Comparison of ENCODE assay signal across 9 cellular contexts in the genomic region with DNA sequence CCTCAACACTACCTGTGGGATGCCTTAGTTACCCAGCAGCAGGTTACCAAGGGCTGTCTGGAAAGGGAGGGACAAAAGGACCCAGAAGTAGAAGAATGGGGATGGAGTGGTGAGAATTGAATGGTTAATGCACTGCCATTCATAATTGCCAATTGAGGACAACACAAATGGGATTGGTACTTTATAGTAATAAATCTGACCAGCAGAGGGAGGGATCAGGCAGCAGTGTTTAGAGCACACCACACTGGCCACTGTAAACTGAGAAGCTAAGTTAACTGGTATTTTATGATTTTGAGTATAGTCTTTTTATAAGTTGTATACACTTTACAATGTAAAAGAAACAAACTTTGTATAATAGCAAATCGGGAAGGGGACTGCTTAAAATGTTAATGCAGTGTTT. TPM values are rescaled to one million over a fixed set of nuclear protein-coding genes. Genes with fewer than 3 reads are reported as not detected.
DNase-seq lines count a peak whose midpoint lies in the region; ATAC-seq and TF ChIP-seq lines count a peak whose summit lies in the region.
"Had no signal": no experiment of that assay in that cellular context is flagged by ENCODE, and none has a peak within 500 bp of the region (broad histone marks: within the 10 kb centered on the region; RNA-seq: fewer than 3 reads in every experiment).

No MANE protein-coding gene starts in this region.

- WGBS in suprapubic skin, result 93% methylated on average over 1 of the region's 1 CpG

- DNase-seq in HFFc6 (peak; percentile 19), cardiac fibroblast (ENCODE audit: low read depth in 2 of 2) (peak; percentile 19 to 23), suprapubic skin (ENCODE audit: low spot score in 2 of 2) (no peak)
- no peak for DNase-seq in activated CD4-positive, alpha-beta T cell treated with anti-CD3 and anti-CD28 coated beads, Interleukin-2, amount 10 ng/mL, durations not matched to agents 24 days and 14 days

- TF ChIP-seq POLR2A in suprapubic skin (IDR thresholded peaks at IDR 0.05), result no peak

- H3K27me3 ChIP-seq in suprapubic skin, result no peaks in the 10 kb centered on the region

- H3K4me1 ChIP-seq in suprapubic skin, result no peaks in the 10 kb centered on the region

- H3K4me3 Mint-ChIP-seq in HFFc6, result no peak overlapping the region
- H3K4me3 Mint-ChIP-seq in activated CD4-positive, alpha-beta T cell treated with anti-CD3 and anti-CD28 coated beads, Interleukin-2, amount 10 ng/mL, durations not matched to agents 24 days and 14 days, result no peak overlapping the region
- H3K4me3 Mint-ChIP-seq: CD4-positive, CD25-positive, alpha-beta regulatory T cell had no signal

- peaks cover 84% of the 10 kb centered on the region for H3K36me3 ChIP-seq in suprapubic skin

- H3K27ac Mint-ChIP-seq in HFFc6, result no peak overlapping the region
- H3K27ac Mint-ChIP-seq in activated CD4-positive, alpha-beta T cell treated with anti-CD3 and anti-CD28 coated beads, Interleukin-2, amount 10 ng/mL, durations not matched to agents 24 days and 14 days, result no peak overlapping the region
- H3K27ac Mint-ChIP-seq: CD4-positive, CD25-positive, alpha-beta regulatory T cell had no signal

- no peaks in the 10 kb centered on the region for H3K27me3 Mint-ChIP-seq in HFFc6 (ENCODE audit: insufficient read depth)
- H3K27me3 Mint-ChIP-seq in activated CD4-positive, alpha-beta T cell treated with anti-CD3 and anti-CD28 coated beads, Interleukin-2, amount 10 ng/mL, durations not matched to agents 24 days and 14 days, result no peaks in the 10 kb centered on the region
- H3K27me3 Mint-ChIP-seq: CD4-positive, CD25-positive, alpha-beta regulatory T cell had no signal

- TF ChIP-seq CTCF in 22Rv1 (IDR thresholded peaks at IDR 0.05), result peak; percentile 47
- peak; percentile 66 for TF ChIP-seq CTCF in HFFc6 (IDR thresholded peaks at IDR 0.05)
- peak; percentile 38 for TF ChIP-seq CTCF in cardiac fibroblast (IDR thresholded peaks at IDR 0.05; ENCODE audit: low read depth, low read length)
- TF ChIP-seq CTCF in suprapubic skin (IDR thresholded peaks at IDR 0.05), result no peak

- H3K36me3 Mint-ChIP-seq in HFFc6 (ENCODE audit: low read depth), result peaks cover 26% of the 10 kb centered on the region
- peaks cover 62% of the 10 kb centered on the region for H3K36me3 Mint-ChIP-seq in activated CD4-positive, alpha-beta T cell treated with anti-CD3 and anti-CD28 coated beads, Interleukin-2, amount 10 ng/mL, durations not matched to agents 24 days and 14 days (ENCODE audit: low read depth)

- H3K4me3 ChIP-seq in cardiac fibroblast (replicated peaks in 1 of 2; ENCODE audit: low read depth in 2 of 2, low read length in 2 of 2) (no peak overlapping the region), suprapubic skin (no peak overlapping the region)

- intact Hi-C loops in activated CD4-positive, alpha-beta T cell treated with anti-CD3 and anti-CD28 coated beads, Interleukin-2, amount 10 ng/mL, durations not matched to agents 24 days and 14 days (cut with micrococcal nuclease), result no loop called here

- H3K27ac ChIP-seq in 22Rv1, result no peak overlapping the region
- no peak overlapping the region for H3K27ac ChIP-seq in suprapubic skin

- no peak for ATAC-seq in HG03460 (IDR thresholded peaks at IDR 0.05; ENCODE audit: unreplicated experiment)

- H3K4me1 Mint-ChIP-seq in HFFc6 (ENCODE audit: low read depth), result no peaks in the 10 kb centered on the region
- H3K4me1 Mint-ChIP-seq in activated CD4-positive, alpha-beta T cell treated with anti-CD3 and anti-CD28 coated beads, Interleukin-2, amount 10 ng/mL, durations not matched to agents 24 days and 14 days, result peaks cover 2% of the 10 kb centered on the region

- no peaks in the 10 kb centered on the region for H3K9me3 ChIP-seq in suprapubic skin

- H3K9me3 Mint-ChIP-seq in HFFc6, result no peaks in the 10 kb centered on the region
- no peaks in the 10 kb centered on the region for H3K9me3 Mint-ChIP-seq in activated CD4-positive, alpha-beta T cell treated with anti-CD3 and anti-CD28 coated beads, Interleukin-2, amount 10 ng/mL, durations not matched to agents 24 days and 14 days

- no peak for TF ChIP-seq EP300 in suprapubic skin (IDR thresholded peaks at IDR 0.05)

RNA-seq across cellular contexts. Expression of a gene that starts 10.7 kb away (rescaled TPM):
- 10 to 100 TPM; 18.8 to 25.9 (median 24.1) TPM for total RNA-seq in HFFc6 (2021; fragmentation: NEBNext Ultra II Directional; extraction: Animal tissue kit (Norgen Biotek cat#: 25700))
- 10 to 100 TPM; 25.9 to 48.8 (median 32.8) TPM for total RNA-seq in suprapubic skin
- 31.0 and 31.6 TPM in 2 replicates for total RNA-seq in activated CD4-positive, alpha-beta T cell treated with anti-CD3 and anti-CD28 coated beads, Interleukin-2, amount 10 ng/mL, durations not matched to agents 24 days and 14 days

RNA-seq across cellular contexts. Expression of a gene that starts 22.1 kb away (rescaled TPM):
- not detected for total RNA-seq in HFFc6 (2021; fragmentation: NEBNext Ultra II Directional; extraction: Animal tissue kit (Norgen Biotek cat#: 25700))
- not detected for total RNA-seq in suprapubic skin
- not detected in 2 replicates for total RNA-seq in activated CD4-positive, alpha-beta T cell treated with anti-CD3 and anti-CD28 coated beads, Interleukin-2, amount 10 ng/mL, durations not matched to agents 24 days and 14 days
- total RNA-seq: CD4-positive, CD25-positive, alpha-beta regulatory T cell; dermis microvascular lymphatic vessel endothelial cell; lower leg skin had no signal

RNA-seq across cellular contexts. Expression of a gene that starts 40.2 kb away (rescaled TPM):
- 10 to 100 TPM in 5 of 6 experiments, 1 to 10 TPM in 1; 9.2 to 14.4 (median 11.3) TPM for total RNA-seq in HFFc6 (2021; fragmentation: NEBNext Ultra II Directional; extraction: Animal tissue kit (Norgen Biotek cat#: 25700))
- total RNA-seq in suprapubic skin, result 1 to 10 TPM; 6.6 to 8.9 (median 7.7) TPM
- 5.3 and 6.4 TPM in 2 replicates for total RNA-seq in activated CD4-positive, alpha-beta T cell treated with anti-CD3 and anti-CD28 coated beads, Interleukin-2, amount 10 ng/mL, durations not matched to agents 24 days and 14 days

RNA-seq across cellular contexts. Expression of a gene that starts 40.3 kb away (rescaled TPM):
- total RNA-seq in HFFc6 (2021; fragmentation: NEBNext Ultra II Directional; extraction: Animal tissue kit (Norgen Biotek cat#: 25700)), result 10 to 100 TPM in 1 of 6 experiments, 1 to 10 TPM in 5; 5.0 to 10.2 (median 9.1) TPM
- total RNA-seq in suprapubic skin, result 1 to 10 TPM; 1.1 to 8.1 (median 2.4) TPM
- 1.6 and 2.4 TPM in 2 replicates for total RNA-seq in activated CD4-positive, alpha-beta T cell treated with anti-CD3 and anti-CD28 coated beads, Interleukin-2, amount 10 ng/mL, durations not matched to agents 24 days and 14 days

Comparison
In these comparisons a context has a peak if more than half of its experiments do, and no peak if none do; other contexts are left out.
1. CTCF ChIP-seq: peak in 22Rv1 (single experiment), HFFc6 (single experiment) and cardiac fibroblast (single experiment); none in suprapubic skin (0 of 2).
2. DNase-seq: peak in HFFc6 (single experiment) and cardiac fibroblast (2 of 2); none in suprapubic skin (0 of 2) and activated CD4-positive, alpha-beta T cell treated with anti-CD3 and anti-CD28 coated beads, Interleukin-2, amount 10 ng/mL, durations not matched to agents 24 days and 14 days (single experiment).